14 cellular contexts compared by ENCODE assay signal in genomic region chr6:13480631-13481501, GRCh38. TPM values are rescaled to one million over a fixed set of nuclear protein-coding genes. Genes with fewer than 3 reads are reported as not detected.
A peak's percentile ranks its signal among the peaks of the same experiment; 100 is the strongest.
DNase-seq lines count a peak whose midpoint lies in the region; FAIRE-seq and TF ChIP-seq lines count a peak whose summit lies in the region.
"Had no signal": no experiment of that assay in that cellular context is flagged by ENCODE, and none has a peak within 500 bp of the region (broad histone marks: within the 10 kb centered on the region; RNA-seq: fewer than 3 reads in every experiment).

No MANE protein-coding gene starts in this region.

- FAIRE-seq in RCC 7860 (lab: Jason Lieb, UNC), result no peak

- H3K27ac Mint-ChIP-seq in activated CD4-positive, alpha-beta memory T cell treated with anti-CD3 and anti-CD28 coated beads for 36 hours, result no peak overlapping the region

- H3K9me3 ChIP-seq in HEK293 (ENCODE audit: control insufficient read depth, insufficient read depth, low read depth, low read length), result no peaks in the 10 kb centered on the region
- H3K9me3 ChIP-seq in trophoblast cell (ENCODE audit: insufficient read depth, low read depth, low read length), result no peaks in the 10 kb centered on the region
- H3K9me3 ChIP-seq: tibial artery had no signal

- H3K79me2 ChIP-seq in trophoblast cell (ENCODE audit: control insufficient read depth, insufficient read depth, low read length, poor library complexity), result peaks cover 2% of the 10 kb centered on the region

- no peak overlapping the region for H3K23ac ChIP-seq in trophoblast cell (ENCODE audit: low read length)

- CTCF ChIA-PET in HEK293 (lab: Yijun Ruan, JAX), result interaction anchor here (0.6 to 1.1 kb wide), 7 partner anchors 17 to 150 kb away, joined by 3 to 4 read pairs (median 3); partner anchors contain the start of gene NOL7
- CTCF ChIA-PET in activated CD4-positive, alpha-beta memory T cell treated with anti-CD3 and anti-CD28 coated beads for 36 hours (lab: Charles Lee), result interaction anchor here (0.6 kb wide), 1 partner anchor 144 kb away, joined by 5 read pairs; no protein-coding TSS in a partner anchor

- H3K4me2 ChIP-seq in trophoblast cell (ENCODE audit: low read length), result no peak overlapping the region

- H4K8ac ChIP-seq in trophoblast cell (ENCODE audit: low read depth, low read length), result no peak overlapping the region

- peak overlapping the region; percentile 25 for H2BK12ac ChIP-seq in trophoblast cell (ENCODE audit: low read length)

- TF ChIP-seq CTCF in HEK293 (tag by site-specific recombination; IDR thresholded peaks at IDR 0.05) (no peak), epithelial cell of esophagus (IDR thresholded peaks at IDR 0.05; ENCODE audit: insufficient read depth, low read depth, low read length, missing control alignments) (no peak)

- H3K36me3 ChIP-seq in HEK293 (ENCODE audit: control insufficient read depth in 2 of 2, insufficient read depth in 1 of 2, low read length in 2 of 2), result no peaks in the 10 kb centered on the region; a peak in 1 of 3 replicates
- H3K36me3 ChIP-seq in trophoblast cell (ENCODE audit: control insufficient read depth in 1 of 2, insufficient read depth in 2 of 2, low read length in 2 of 2), result no peaks in the 10 kb centered on the region

- DNase-seq in RCC 7860 (ENCODE audit: low spot score) (peak; percentile 13), epithelial cell of esophagus (ENCODE audit: low read depth) (peak; percentile 80), trophoblast cell (peak; percentile 93 to 98)
- no peak for DNase-seq in activated CD4-positive, alpha-beta memory T cell treated with anti-CD3 and anti-CD28 coated beads for 36 hours
- DNase-seq in activated CD4-positive, alpha-beta T cell treated with anti-CD3 and anti-CD28 coated beads, Interleukin-2, amount 50 U/mL, for 1 hour, result no peak
- no peak for DNase-seq in central memory CD4-positive, alpha-beta T cell
- DNase-seq: activated naive CD4-positive, alpha-beta T cell; EL; naive thymus-derived CD4-positive, alpha-beta T cell; retina; stimulated activated CD4-positive, alpha-beta T cell treated with anti-CD3 and anti-CD28 coated beads, Interleukin-1b, Interleukin-23, amount 100 ng/mL, for 48 hours; stimulated activated CD8-positive, alpha-beta memory T cell treated with anti-CD3 and anti-CD28 coated beads, Interleukin-4, amount 100 ng/mL, for 48 hours; tibial artery had no signal

- no peak overlapping the region for H3K9ac ChIP-seq in trophoblast cell (ENCODE audit: low read length)

- no peaks in the 10 kb centered on the region for H3K9me3 Mint-ChIP-seq in activated CD4-positive, alpha-beta memory T cell treated with anti-CD3 and anti-CD28 coated beads for 36 hours

- H3K18ac ChIP-seq in trophoblast cell (ENCODE audit: low read length), result peak overlapping the region; percentile 33

- H2AFZ ChIP-seq in trophoblast cell (ENCODE audit: insufficient read depth, low read length, poor library complexity), result no peak overlapping the region

- peaks cover 8% of the 10 kb centered on the region for H3K27me3 Mint-ChIP-seq in activated CD4-positive, alpha-beta memory T cell treated with anti-CD3 and anti-CD28 coated beads for 36 hours

- peaks cover 25% of the 10 kb centered on the region for H3K4me1 Mint-ChIP-seq in activated CD4-positive, alpha-beta memory T cell treated with anti-CD3 and anti-CD28 coated beads for 36 hours (ENCODE audit: low read depth)

- no peaks in the 10 kb centered on the region for H3K36me3 Mint-ChIP-seq in activated CD4-positive, alpha-beta memory T cell treated with anti-CD3 and anti-CD28 coated beads for 36 hours

- H4K91ac ChIP-seq in trophoblast cell (ENCODE audit: low read depth, low read length), result peak overlapping the region; percentile 70

- WGBS in trophoblast cell (ENCODE audit: extremely low coverage, insufficient coverage, insufficient read length), result no CpG with 5 or more reads among the region's 6 CpGs

- H2BK5ac ChIP-seq in trophoblast cell (ENCODE audit: low read depth, low read length, poor library complexity), result peak overlapping the region; percentile 14

- no peak overlapping the region for H4K12ac ChIP-seq in trophoblast cell (ENCODE audit: low read depth, low read length)

- H3K14ac ChIP-seq in trophoblast cell (ENCODE audit: low read length), result peak overlapping the region; percentile 44

- intact Hi-C loops in activated CD4-positive, alpha-beta memory T cell treated with anti-CD3 and anti-CD28 coated beads for 36 hours (cut with micrococcal nuclease), result no loop called here

- H3K4me3 ChIP-seq in HEK293 (ENCODE audit: low read depth, low read length), result no peak overlapping the region
- H3K4me3 ChIP-seq in epithelial cell of esophagus (ENCODE audit: low read length), result no peak overlapping the region
- no peak overlapping the region for H3K4me3 ChIP-seq in trophoblast cell (ENCODE audit: low read depth, low read length)
- H3K4me3 ChIP-seq: tibial artery had no signal

- no peak overlapping the region for H3K4me3 Mint-ChIP-seq in activated CD4-positive, alpha-beta memory T cell treated with anti-CD3 and anti-CD28 coated beads for 36 hours

- no peak overlapping the region for H2AK5ac ChIP-seq in trophoblast cell (ENCODE audit: low read length)

- peaks cover 4% of the 10 kb centered on the region for H3K79me1 ChIP-seq in trophoblast cell (ENCODE audit: low read length)

- peak overlapping the region; percentile 61 for H2BK120ac ChIP-seq in trophoblast cell (ENCODE audit: insufficient read depth, low read length, poor library complexity)

- H3K4me1 ChIP-seq in HEK293 (ENCODE audit: control insufficient read depth, insufficient read depth, low read length) (peaks cover 9% of the 10 kb centered on the region), trophoblast cell (ENCODE audit: control insufficient read depth in 1 of 2, insufficient read depth in 2 of 2, low read length in 2 of 2) (peaks cover 21 to 28% of the 10 kb centered on the region in 2 experiments)

- POLR2A ChIA-PET in HEK293 (lab: Yijun Ruan, JAX), result interaction anchor here (0.6 to 1.0 kb wide), 2 partner anchors 134 to 1803 kb away, joined by 5 read pairs; partner anchors contain the start of gene NOL7
- POLR2A ChIA-PET in activated CD4-positive, alpha-beta memory T cell treated with anti-CD3 and anti-CD28 coated beads for 36 hours (lab: Charles Lee), result no interaction called here

- H3K27ac ChIP-seq in HEK293 (ENCODE audit: extremely low read depth, low read depth, low read length) (no peak overlapping the region), trophoblast cell (ENCODE audit: low read depth, low read length) (peak overlapping the region; percentile 64)
- H3K27ac ChIP-seq: tibial artery had no signal

- peak overlapping the region; percentile 9 for H3K4ac ChIP-seq in trophoblast cell (ENCODE audit: low read depth, low read length)

- peaks cover 4% of the 10 kb centered on the region for H3K27me3 ChIP-seq in trophoblast cell (ENCODE audit: insufficient read depth, low read length)
- H3K27me3 ChIP-seq: tibial artery had no signal

TF ChIP-seq in HEK293, 187 proteins besides CTCF, POLR2A, EP300 and RAD21 (continues in another document):
- no peak for TF ChIP-seq PRDM6 (tag by site-specific recombination; IDR thresholded peaks at IDR 0.05)
- no peak for TF ChIP-seq ZBTB11 (tag by site-specific recombination; conservative IDR thresholded peaks at IDR 0.05; ENCODE audit: low read depth)
- TF ChIP-seq ZNF248 (tag by site-specific recombination; IDR thresholded peaks at IDR 0.05), result no peak
- no peak for TF ChIP-seq ZNF704 (tag by site-specific recombination; IDR thresholded peaks at IDR 0.05)

RNA-seq across cellular contexts. Expression of gene GFOD1, which starts 6.5 kb away (rescaled TPM):
- 3.8 and 3.9 TPM in 2 replicates for polyA plus RNA-seq in trophoblast cell (2013)
- 1 to 10 TPM; 2.3 to 2.4 TPM for total RNA-seq in activated CD4-positive, alpha-beta memory T cell treated with anti-CD3 and anti-CD28 coated beads for 36 hours

Comparison
In these comparisons a context has a peak if more than half of its experiments do, and no peak if none do; other contexts are left out.
1. DNase-seq: peak in RCC 7860 (single experiment), epithelial cell of esophagus (single experiment) and trophoblast cell (2 of 2); none in activated CD4-positive, alpha-beta memory T cell treated with anti-CD3 and anti-CD28 coated beads for 36 hours (single experiment), activated CD4-positive, alpha-beta T cell treated with anti-CD3 and anti-CD28 coated beads, Interleukin-2, amount 50 U/mL, for 1 hour (single experiment) and central memory CD4-positive, alpha-beta T cell (single experiment).